ENCODE assay signal across 2 cellular contexts in genomic region chr10:8294779-8295178, GRCh38.
A peak's percentile ranks its signal among the peaks of the same experiment; 100 is the strongest.
TF ChIP-seq lines count a peak whose summit lies in the region.

No MANE protein-coding gene starts in this region.

TF ChIP-seq in HepG2, 621 proteins besides CTCF, POLR2A, EP300 and RAD21:
- TF ChIP-seq DPF2 (CRISPR knock-in tag; IDR thresholded peaks at IDR 0.05; ENCODE audit: borderline replicate concordance, low read depth): no peak
- TF ChIP-seq MAFK (conservative IDR thresholded peaks at IDR 0.05 in 1 of 2, IDR thresholded peaks at IDR 0.05 in 1 of 2; ENCODE audit: low read length in 2 of 2): peak; percentile 36 to 60; a peak in 3 of 4 replicates
TF ChIP-seq in HepG2: peak in this region for 1.

TF ChIP-seq in K562, 482 proteins besides CTCF, POLR2A, EP300 and RAD21:
- TF ChIP-seq MAFK (IDR thresholded peaks at IDR 0.05; ENCODE audit: low read length) (0 out of 2 replicates have a peak, but pooled peaks have one; percentile 6), CBX8 (IDR thresholded peaks at IDR 0.05; ENCODE audit: borderline replicate concordance, extremely low read depth, low read depth, low read length, poor library complexity, severe bottlenecking) (no peak), EWSR1 (IDR thresholded peaks at IDR 0.05; ENCODE audit: borderline replicate concordance, low read depth, partially characterized antibody) (no peak), MAFG (tag; conservative IDR thresholded peaks at IDR 0.05) (peak; percentile 48; the same call in 1 of the 2 replicates), COPS2 (conservative IDR thresholded peaks at IDR 0.05) (no peak), ZNF316 (IDR thresholded peaks at IDR 0.05) (peak; percentile 49)
